In the genomic region with DNA sequence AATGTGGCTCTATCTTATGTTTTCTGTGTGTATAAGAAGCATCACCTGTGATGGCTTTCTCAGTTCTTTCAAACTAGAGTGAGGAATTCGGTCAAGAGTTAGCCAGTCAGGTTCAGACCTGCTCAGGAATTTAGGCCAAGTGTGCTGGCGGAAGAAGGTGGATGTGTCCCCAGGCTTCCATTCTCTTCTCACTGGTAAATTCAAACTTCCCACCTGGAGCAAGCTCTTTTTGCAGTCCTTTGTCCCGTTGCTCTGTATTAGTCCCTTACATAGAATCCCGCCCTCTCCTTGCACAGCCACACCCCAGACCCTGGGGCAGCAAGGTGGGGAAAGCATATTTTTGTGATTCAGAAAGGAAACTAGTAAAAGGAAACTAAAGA, we compare ENCODE assay signal across 29 cellular contexts.
"Had no signal": no experiment of that assay in that cellular context is flagged by ENCODE, and none has a peak within 500 bp of the region (broad histone marks: within the 10 kb centered on the region; RNA-seq: fewer than 3 reads in every experiment).

No MANE protein-coding gene starts in this region.

- H3K36me3 ChIP-seq: ascending aorta, esophagus squamous epithelium, gastrocnemius medialis, pancreas, right atrium auricular region, suprapubic skin, tibial artery had no signal

- H3K27ac ChIP-seq: ascending aorta, gastrocnemius medialis, pancreas, right atrium auricular region, suprapubic skin, tibial artery had no signal

- H3K9me3 Mint-ChIP-seq: activated naive CD4-positive, alpha-beta T cell treated with anti-CD3 and anti-CD28 coated beads, Interleukin-2, amount 10 ng/mL, durations not matched to agents 7 days and 5 days; activated naive CD8-positive, alpha-beta T cell treated with anti-CD3 and anti-CD28 coated beads, Interleukin-2, amount 10 ng/mL, durations not matched to agents 7 days and 5 days; activated T-helper 1 cell treated with anti-CD3 and anti-CD28 coated beads, Interleukin-12 subunit alpha, Interleukin-12 subunit beta, Interleukin-2, Interleukin-4 antibody, amounts not matched to agents 30 ng/mL and 10 ng/mL and 1 ng/mL, durations not matched to agents 14 hours and 24 hours and 36 hours; brain; naive B cell; nephron progenitor cell; stimulated activated naive B cell treated with anti-CD40 and anti-IgM and Interleukin-4, amounts not matched to agents 10 μg/mL and 1 μg/mL and 100 μg/mL, for 72 hours had no signal

- H3K9me3 ChIP-seq: ascending aorta, esophagus squamous epithelium, gastrocnemius medialis, pancreas, right atrium auricular region, suprapubic skin, tibial artery had no signal

- H3K4me3 Mint-ChIP-seq: activated naive CD4-positive, alpha-beta T cell treated with anti-CD3 and anti-CD28 coated beads, Interleukin-2, amount 10 ng/mL, durations not matched to agents 7 days and 5 days; activated naive CD8-positive, alpha-beta T cell treated with anti-CD3 and anti-CD28 coated beads, Interleukin-2, amount 10 ng/mL, durations not matched to agents 7 days and 5 days; activated T-helper 1 cell treated with anti-CD3 and anti-CD28 coated beads, Interleukin-12 subunit alpha, Interleukin-12 subunit beta, Interleukin-2, Interleukin-4 antibody, amounts not matched to agents 30 ng/mL and 10 ng/mL and 1 ng/mL, durations not matched to agents 14 hours and 24 hours and 36 hours; brain; naive B cell; nephron progenitor cell; stimulated activated naive B cell treated with anti-CD40 and anti-IgM and Interleukin-4, amounts not matched to agents 10 μg/mL and 1 μg/mL and 100 μg/mL, for 72 hours had no signal

- FAIRE-seq: endothelial cell of umbilical vein, pancreas had no signal

- H3K36me3 Mint-ChIP-seq: activated naive CD4-positive, alpha-beta T cell treated with anti-CD3 and anti-CD28 coated beads, Interleukin-2, amount 10 ng/mL, durations not matched to agents 7 days and 5 days; brain; naive B cell; stimulated activated naive B cell treated with anti-CD40 and anti-IgM and Interleukin-4, amounts not matched to agents 10 μg/mL and 1 μg/mL and 100 μg/mL, for 72 hours had no signal

- ATAC-seq: gastrocnemius medialis; left cardiac atrium; left ventricle myocardium superior; pancreas; stimulated activated naive B cell treated with anti-CD40 and anti-IgM and Interleukin-4, amounts not matched to agents 10 μg/mL and 1 μg/mL and 100 μg/mL, for 72 hours had no signal

- DNase-seq: activated CD4-positive, alpha-beta T cell treated with anti-CD3 and anti-CD28 coated beads for 4 hours; activated CD4-positive, alpha-beta T cell treated with anti-CD3 and anti-CD28 coated beads, Interleukin-2, amount 50 U/mL, for 4 hours; activated CD8-positive, alpha-beta memory T cell treated with anti-CD3 and anti-CD28 coated beads, Interleukin-2, amount 50 U/mL, for 4 hours; activated effector memory CD4-positive, alpha-beta T cell treated with anti-CD3 and anti-CD28 coated beads, Interleukin-2, amount 50 U/mL, for 16 hours; activated naive CD4-positive, alpha-beta T cell treated with anti-CD3 and anti-CD28 coated beads, Interleukin-2, amount 10 ng/mL, durations not matched to agents 7 days and 5 days; activated naive CD8-positive, alpha-beta T cell treated with anti-CD3 and anti-CD28 coated beads, Interleukin-2, amount 10 ng/mL, durations not matched to agents 7 days and 5 days; activated T-cell treated with anti-CD3 and anti-CD28 coated beads, Interleukin-2, amount 50 U/mL, for 1 hour; caudate nucleus; cortex of kidney; esophagus squamous epithelium; gastrocnemius medialis; glutamatergic neuron; left cardiac atrium; left ventricle myocardium superior; naive B cell; nephron progenitor cell; nucleus accumbens; pancreas; stimulated activated CD4-positive, alpha-beta T cell treated with anti-CD3 and anti-CD28 coated beads, Interleukin-15, amount 100 ng/mL, for 24 hours; stimulated activated CD4-positive, alpha-beta T cell treated with anti-CD3 and anti-CD28 coated beads, Interleukin-2, amount 100 ng/mL, for 24 hours; stimulated activated naive B cell treated with anti-CD40 and anti-IgM and Interleukin-4, amounts not matched to agents 10 μg/mL and 1 μg/mL and 100 μg/mL, for 72 hours; tibial artery had no signal

- H3K27ac Mint-ChIP-seq: activated naive CD4-positive, alpha-beta T cell treated with anti-CD3 and anti-CD28 coated beads, Interleukin-2, amount 10 ng/mL, durations not matched to agents 7 days and 5 days; activated naive CD8-positive, alpha-beta T cell treated with anti-CD3 and anti-CD28 coated beads, Interleukin-2, amount 10 ng/mL, durations not matched to agents 7 days and 5 days; activated T-helper 1 cell treated with anti-CD3 and anti-CD28 coated beads, Interleukin-12 subunit alpha, Interleukin-12 subunit beta, Interleukin-2, Interleukin-4 antibody, amounts not matched to agents 30 ng/mL and 10 ng/mL and 1 ng/mL, durations not matched to agents 14 hours and 24 hours and 36 hours; stimulated activated naive B cell treated with anti-CD40 and anti-IgM and Interleukin-4, amounts not matched to agents 10 μg/mL and 1 μg/mL and 100 μg/mL, for 72 hours had no signal

- H3K27me3 Mint-ChIP-seq: activated naive CD4-positive, alpha-beta T cell treated with anti-CD3 and anti-CD28 coated beads, Interleukin-2, amount 10 ng/mL, durations not matched to agents 7 days and 5 days; activated naive CD8-positive, alpha-beta T cell treated with anti-CD3 and anti-CD28 coated beads, Interleukin-2, amount 10 ng/mL, durations not matched to agents 7 days and 5 days; naive B cell; stimulated activated naive B cell treated with anti-CD40 and anti-IgM and Interleukin-4, amounts not matched to agents 10 μg/mL and 1 μg/mL and 100 μg/mL, for 72 hours had no signal

- H3K4me3 ChIP-seq: ascending aorta, esophagus squamous epithelium, gastrocnemius medialis, pancreas, right atrium auricular region, smooth muscle cell, suprapubic skin, tibial artery had no signal

- H3K27me3 ChIP-seq: ascending aorta, esophagus squamous epithelium, gastrocnemius medialis, pancreas, right atrium auricular region, suprapubic skin, tibial artery had no signal

- H3K4me1 ChIP-seq: ascending aorta, gastrocnemius medialis, pancreas, right atrium auricular region, tibial artery had no signal
